In the genomic region with DNA sequence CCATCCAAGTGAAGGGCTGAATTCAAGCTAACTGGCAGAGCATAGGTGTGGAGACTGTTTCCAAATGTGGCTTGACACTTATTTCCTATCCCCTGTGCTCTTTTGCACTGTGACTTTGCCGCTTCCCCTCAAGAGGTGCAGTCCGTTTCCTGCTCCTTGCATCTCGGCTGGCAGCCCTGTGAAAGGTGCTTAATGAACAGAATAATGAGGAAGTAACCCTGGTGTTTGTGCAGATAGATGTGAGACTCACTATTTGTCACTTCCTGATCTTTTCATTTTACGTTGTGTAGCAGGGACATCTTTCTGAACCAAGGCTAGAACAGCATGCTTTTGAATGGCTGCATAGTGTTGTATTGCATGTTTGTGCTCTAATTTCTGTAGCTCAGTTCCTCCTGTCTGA, we compare ENCODE assay signal across 11 cellular contexts.
DNase-seq lines count a peak whose midpoint lies in the region; ATAC-seq, FAIRE-seq and TF ChIP-seq lines count a peak whose summit lies in the region.
"Had no signal": no experiment of that assay in that cellular context is flagged by ENCODE, and none has a peak within 500 bp of the region (broad histone marks: within the 10 kb centered on the region; RNA-seq: fewer than 3 reads in every experiment).

No MANE protein-coding gene starts in this region.

- peak; percentile 55 for FAIRE-seq in bronchial epithelial cell (lab: Jason Lieb, UNC)
- FAIRE-seq: frontal cortex had no signal

- peak; percentile 57 for ATAC-seq in GM18907 (IDR thresholded peaks at IDR 0.05; ENCODE audit: unreplicated experiment)

- peak overlapping the region in 4 of 7 donors; percentile 53 to 79 (median 60) for H3K27ac Mint-ChIP-seq in CD14-positive monocyte
- H3K27ac Mint-ChIP-seq: brain had no signal

- no peak overlapping the region for H3K4me3 ChIP-seq in bronchial epithelial cell (ENCODE audit: low read depth, low read length)

- peaks cover 66 to 81% of the 10 kb centered on the region in 2 donors for H3K36me3 Mint-ChIP-seq in CD14-positive monocyte

- H3K4me3 Mint-ChIP-seq in CD14-positive monocyte, result no peak overlapping the region
- H3K4me3 Mint-ChIP-seq: brain had no signal

- H3K36me3 ChIP-seq in bronchial epithelial cell (ENCODE audit: control insufficient read depth, insufficient read depth, low read length), result peaks cover 6% of the 10 kb centered on the region

- no peaks in the 10 kb centered on the region for H3K27me3 Mint-ChIP-seq in CD14-positive monocyte (ENCODE audit: low read depth in 3 of 3)

- H3K9me3 Mint-ChIP-seq in CD14-positive monocyte, result no peaks in the 10 kb centered on the region
- H3K9me3 Mint-ChIP-seq: brain had no signal

- H3K4me1 Mint-ChIP-seq in CD14-positive monocyte, result peaks cover 30% of the 10 kb centered on the region
- H3K4me1 Mint-ChIP-seq: brain had no signal

- H3K27me3 ChIP-seq in bronchial epithelial cell (ENCODE audit: control insufficient read depth, insufficient read depth, low read length), result no peaks in the 10 kb centered on the region

- intact Hi-C loops in CD14-positive monocyte (cut with micrococcal nuclease), result no loop called here

- TF ChIP-seq CTCF in CD14-positive monocyte (IDR thresholded peaks at IDR 0.05), result no peak
- TF ChIP-seq CTCF in bronchial epithelial cell (IDR thresholded peaks at IDR 0.05; ENCODE audit: insufficient read depth, low read length, severe bottlenecking), result no peak

- DNase-seq in CD14-positive monocyte (ENCODE audit: low spot score) (peak; percentile 63), Kasumi-1 (lab: John Stamatoyannopoulos, UW) (peak; percentile 95 to 96), bronchial epithelial cell (ENCODE audit: low read depth) (peak; percentile 63), kidney glomerular epithelial cell (lab: John Stamatoyannopoulos, UW) (no peak), HuH-7.5 (ENCODE audit: low spot score) (no peak), NCI-H1436 treated with DMSO at 0.1 percent for 48 hours (lab: John Stamatoyannopoulos, UW) (no peak), NCI-H2196 (lab: John Stamatoyannopoulos, UW; ENCODE audit: unreplicated experiment) (no peak)
- DNase-seq: NCI-H446 had no signal

Comparison
In these comparisons a context has a peak if more than half of its experiments do, and no peak if none do; other contexts are left out.
1. DNase-seq: peak in CD14-positive monocyte (single experiment), Kasumi-1 (2 of 2) and bronchial epithelial cell (single experiment); none in kidney glomerular epithelial cell (single experiment), HuH-7.5 (single experiment), NCI-H1436 treated with DMSO at 0.1 percent for 48 hours (single experiment) and NCI-H2196 (single experiment).